26 cellular contexts compared by ENCODE assay signal in genomic region chr9:11128156-11128555, GRCh38.
"Had no signal": no experiment of that assay in that cellular context is flagged by ENCODE, and none has a peak within 500 bp of the region (broad histone marks: within the 10 kb centered on the region; RNA-seq: fewer than 3 reads in every experiment).

No MANE protein-coding gene starts in this region.

- H3K4me1 ChIP-seq: adrenal gland had no signal

- H3K4me3 ChIP-seq: adrenal gland, MG63 had no signal

- H3K9ac ChIP-seq: KMS-11 had no signal

- H3K36me3 ChIP-seq: adrenal gland, MG63 had no signal

- H3K9me3 ChIP-seq: adrenal gland, MG63 had no signal

- FAIRE-seq: RCC 7860, TTC549 had no signal

- H3K4me2 ChIP-seq: KMS-11 had no signal

- DNase-seq: activated B cell treated with CpG ODN at 0.5 μM for 24 hours; activated CD4-positive, alpha-beta T cell treated with anti-CD3 and anti-CD28 coated beads for 1 hour; activated CD4-positive, alpha-beta T cell treated with anti-CD3 and anti-CD28 coated beads, Interleukin-2, amount 10 ng/mL, durations not matched to agents 24 days and 14 days; activated CD4-positive, alpha-beta T cell treated with anti-CD3 and anti-CD28 coated beads, Interleukin-2, amount 50 U/mL, for 48 hours; activated CD8-positive, alpha-beta memory T cell treated with anti-CD3 and anti-CD28 coated beads, Interleukin-2, amount 10 ng/mL, durations not matched to agents 7 days and 5 days; activated effector memory CD4-positive, alpha-beta T cell treated with anti-CD3 and anti-CD28 coated beads, Interleukin-2, amount 50 U/mL, for 16 hours; activated naive CD4-positive, alpha-beta T cell treated with anti-CD3 and anti-CD28 coated beads for 36 hours; activated naive CD8-positive, alpha-beta T cell treated with anti-CD3 and anti-CD28 coated beads, Interleukin-2, amount 10 ng/mL, durations not matched to agents 7 days and 5 days; activated T-cell treated with anti-CD3 and anti-CD28 coated beads, Interleukin-2, amount 50 U/mL, for 4 hours; adrenal gland; aorta; MG63; MV-4-11; NCI-H1092 treated with DMSO at 0.1 percent for 48 hours; NCI-H1436 treated with DMSO at 0.1 percent for 48 hours; NCI-H187 treated with DMSO at 0.1 percent for 48 hours; NCI-H2081 treated with DMSO at 0.1 percent for 48 hours; NCI-H510A treated with DMSO at 0.1 percent for 48 hours; NCI-H69; PC-3; SIG-M5; T-helper 17 cell; T1000 had no signal

- H3K27me3 ChIP-seq: adrenal gland, MG63 had no signal

- H3K27ac ChIP-seq: adrenal gland, KMS-11 had no signal
